In genomic region chr11:88972210-88972609, GRCh38 we compare ENCODE assay signal across 29 cellular contexts.
"Had no signal": no experiment of that assay in that cellular context is flagged by ENCODE, and none has a peak within 500 bp of the region (broad histone marks: within the 10 kb centered on the region; RNA-seq: fewer than 3 reads in every experiment).

No MANE protein-coding gene starts in this region.

- H3K27ac ChIP-seq: colonic mucosa, coronary artery, dorsolateral prefrontal cortex, epithelial cell of prostate, esophagus muscularis mucosa, esophagus squamous epithelium, foreskin keratinocyte, gastrocnemius medialis, gastroesophageal sphincter, heart left ventricle, heart right ventricle had no signal

- DNase-seq: colonic mucosa; cortex of kidney; dermis blood vessel endothelial cell; dorsolateral prefrontal cortex; effector CD4-positive, alpha-beta T cell; effector CD8-positive, alpha-beta T cell; effector memory CD4-positive, alpha-beta T cell; effector memory CD8-positive, alpha-beta T cell; endodermal cell; erythroblast; esophagus squamous epithelium; foreskin fibroblast; foreskin keratinocyte; foreskin melanocyte; gastrocnemius medialis; glutamatergic neuron; head of caudate nucleus; heart left ventricle; heart right ventricle had no signal

- H3K27ac Mint-ChIP-seq: dendritic cell treated with granulocyte-macrophage colony-stimulating factor and Interleukin-4, amounts not matched to agents 40 ng/mL and 50 ng/mL, for 4 days; effector memory CD8-positive, alpha-beta T cell; endodermal cell had no signal

- H3K27me3 Mint-ChIP-seq: dendritic cell treated with granulocyte-macrophage colony-stimulating factor and Interleukin-4, amounts not matched to agents 40 ng/mL and 50 ng/mL, for 4 days; effector memory CD8-positive, alpha-beta T cell had no signal

- ATAC-seq: effector memory CD8-positive, alpha-beta T cell; esophagus mucosa; foreskin keratinocyte; gastrocnemius medialis; gastroesophageal sphincter; heart left ventricle; heart right ventricle had no signal

- FAIRE-seq: colon, endometrium, endothelial cell of umbilical vein, frontal cortex had no signal

- H3K9me3 ChIP-seq: colonic mucosa, esophagus muscularis mucosa, esophagus squamous epithelium, gastrocnemius medialis, gastroesophageal sphincter had no signal

- H3K4me1 ChIP-seq: colonic mucosa, esophagus muscularis mucosa, esophagus squamous epithelium, foreskin keratinocyte, gastrocnemius medialis, gastroesophageal sphincter, heart left ventricle, heart right ventricle had no signal

- H3K4me3 Mint-ChIP-seq: dendritic cell treated with granulocyte-macrophage colony-stimulating factor and Interleukin-4, amounts not matched to agents 40 ng/mL and 50 ng/mL, for 4 days; effector memory CD8-positive, alpha-beta T cell; endodermal cell had no signal

- H3K36me3 ChIP-seq: colonic mucosa, esophagus muscularis mucosa, esophagus squamous epithelium, gastrocnemius medialis, gastroesophageal sphincter, heart left ventricle, heart right ventricle had no signal

- H3K4me3 ChIP-seq: colonic mucosa, coronary artery, dorsolateral prefrontal cortex, esophagus muscularis mucosa, esophagus squamous epithelium, gastrocnemius medialis, gastroesophageal sphincter, heart left ventricle, heart right ventricle had no signal

- H3K4me1 Mint-ChIP-seq: endodermal cell had no signal

- H3K27me3 ChIP-seq: colonic mucosa, dorsolateral prefrontal cortex, esophagus muscularis mucosa, esophagus squamous epithelium, foreskin keratinocyte, gastrocnemius medialis, gastroesophageal sphincter, heart left ventricle, heart right ventricle had no signal
